1 cellular context compared by ENCODE assay signal in the genomic region with DNA sequence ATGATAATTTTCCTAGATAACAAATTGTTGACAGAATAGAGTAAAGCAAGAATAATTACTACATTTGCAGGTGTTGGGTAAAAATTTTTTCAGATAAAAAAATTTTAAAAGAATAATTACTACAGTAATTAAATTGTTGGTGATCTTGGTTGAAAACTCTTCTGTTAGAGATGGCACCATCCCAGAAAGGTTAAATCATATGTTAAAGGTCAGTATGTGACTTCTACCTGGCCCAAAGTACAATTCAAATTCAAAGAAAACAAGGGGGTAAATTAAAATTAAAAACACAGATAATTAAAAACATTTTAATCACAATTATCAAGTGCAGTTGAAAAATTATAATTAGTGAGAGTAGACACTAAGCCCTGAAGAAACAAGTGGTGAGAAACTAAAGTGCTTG.
TF ChIP-seq lines count a peak whose summit lies in the region.

No MANE protein-coding gene starts in this region.

TF ChIP-seq in A549, 52 proteins besides CTCF, POLR2A, EP300 and RAD21 (continued from another document):
- TF ChIP-seq MYC (IDR thresholded peaks at IDR 0.05; ENCODE audit: borderline replicate concordance, low read length) (no peak), MAZ (IDR thresholded peaks at IDR 0.05; ENCODE audit: borderline replicate concordance, low read depth, low read length) (no peak)
